In the genomic region with DNA sequence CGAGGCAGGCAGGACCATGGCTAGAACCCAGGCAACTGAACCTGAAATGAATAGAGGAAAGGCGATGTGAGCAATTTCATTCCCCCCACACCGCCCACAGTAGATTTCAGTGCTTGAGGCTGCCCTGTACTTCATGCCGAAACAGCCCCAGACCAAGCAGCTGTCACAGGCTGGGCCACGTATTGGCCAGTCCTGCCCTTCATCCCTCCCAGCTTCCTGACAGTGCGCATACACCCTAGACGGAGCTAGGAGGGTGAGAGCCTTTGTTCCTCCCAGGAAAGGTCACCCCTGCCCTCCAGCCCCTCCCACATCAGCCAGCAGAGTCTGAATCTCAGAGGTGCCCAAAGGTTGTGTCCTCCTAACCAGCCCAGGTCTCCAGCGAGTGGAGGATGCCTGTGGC, we compare ENCODE assay signal across 1 cellular context.
TF ChIP-seq lines count a peak whose summit lies in the region.

No MANE protein-coding gene starts in this region.

TF ChIP-seq in GM23338, 12 proteins besides CTCF, POLR2A, EP300 and RAD21 (continued from another document):
- TF ChIP-seq, protein P1, sequence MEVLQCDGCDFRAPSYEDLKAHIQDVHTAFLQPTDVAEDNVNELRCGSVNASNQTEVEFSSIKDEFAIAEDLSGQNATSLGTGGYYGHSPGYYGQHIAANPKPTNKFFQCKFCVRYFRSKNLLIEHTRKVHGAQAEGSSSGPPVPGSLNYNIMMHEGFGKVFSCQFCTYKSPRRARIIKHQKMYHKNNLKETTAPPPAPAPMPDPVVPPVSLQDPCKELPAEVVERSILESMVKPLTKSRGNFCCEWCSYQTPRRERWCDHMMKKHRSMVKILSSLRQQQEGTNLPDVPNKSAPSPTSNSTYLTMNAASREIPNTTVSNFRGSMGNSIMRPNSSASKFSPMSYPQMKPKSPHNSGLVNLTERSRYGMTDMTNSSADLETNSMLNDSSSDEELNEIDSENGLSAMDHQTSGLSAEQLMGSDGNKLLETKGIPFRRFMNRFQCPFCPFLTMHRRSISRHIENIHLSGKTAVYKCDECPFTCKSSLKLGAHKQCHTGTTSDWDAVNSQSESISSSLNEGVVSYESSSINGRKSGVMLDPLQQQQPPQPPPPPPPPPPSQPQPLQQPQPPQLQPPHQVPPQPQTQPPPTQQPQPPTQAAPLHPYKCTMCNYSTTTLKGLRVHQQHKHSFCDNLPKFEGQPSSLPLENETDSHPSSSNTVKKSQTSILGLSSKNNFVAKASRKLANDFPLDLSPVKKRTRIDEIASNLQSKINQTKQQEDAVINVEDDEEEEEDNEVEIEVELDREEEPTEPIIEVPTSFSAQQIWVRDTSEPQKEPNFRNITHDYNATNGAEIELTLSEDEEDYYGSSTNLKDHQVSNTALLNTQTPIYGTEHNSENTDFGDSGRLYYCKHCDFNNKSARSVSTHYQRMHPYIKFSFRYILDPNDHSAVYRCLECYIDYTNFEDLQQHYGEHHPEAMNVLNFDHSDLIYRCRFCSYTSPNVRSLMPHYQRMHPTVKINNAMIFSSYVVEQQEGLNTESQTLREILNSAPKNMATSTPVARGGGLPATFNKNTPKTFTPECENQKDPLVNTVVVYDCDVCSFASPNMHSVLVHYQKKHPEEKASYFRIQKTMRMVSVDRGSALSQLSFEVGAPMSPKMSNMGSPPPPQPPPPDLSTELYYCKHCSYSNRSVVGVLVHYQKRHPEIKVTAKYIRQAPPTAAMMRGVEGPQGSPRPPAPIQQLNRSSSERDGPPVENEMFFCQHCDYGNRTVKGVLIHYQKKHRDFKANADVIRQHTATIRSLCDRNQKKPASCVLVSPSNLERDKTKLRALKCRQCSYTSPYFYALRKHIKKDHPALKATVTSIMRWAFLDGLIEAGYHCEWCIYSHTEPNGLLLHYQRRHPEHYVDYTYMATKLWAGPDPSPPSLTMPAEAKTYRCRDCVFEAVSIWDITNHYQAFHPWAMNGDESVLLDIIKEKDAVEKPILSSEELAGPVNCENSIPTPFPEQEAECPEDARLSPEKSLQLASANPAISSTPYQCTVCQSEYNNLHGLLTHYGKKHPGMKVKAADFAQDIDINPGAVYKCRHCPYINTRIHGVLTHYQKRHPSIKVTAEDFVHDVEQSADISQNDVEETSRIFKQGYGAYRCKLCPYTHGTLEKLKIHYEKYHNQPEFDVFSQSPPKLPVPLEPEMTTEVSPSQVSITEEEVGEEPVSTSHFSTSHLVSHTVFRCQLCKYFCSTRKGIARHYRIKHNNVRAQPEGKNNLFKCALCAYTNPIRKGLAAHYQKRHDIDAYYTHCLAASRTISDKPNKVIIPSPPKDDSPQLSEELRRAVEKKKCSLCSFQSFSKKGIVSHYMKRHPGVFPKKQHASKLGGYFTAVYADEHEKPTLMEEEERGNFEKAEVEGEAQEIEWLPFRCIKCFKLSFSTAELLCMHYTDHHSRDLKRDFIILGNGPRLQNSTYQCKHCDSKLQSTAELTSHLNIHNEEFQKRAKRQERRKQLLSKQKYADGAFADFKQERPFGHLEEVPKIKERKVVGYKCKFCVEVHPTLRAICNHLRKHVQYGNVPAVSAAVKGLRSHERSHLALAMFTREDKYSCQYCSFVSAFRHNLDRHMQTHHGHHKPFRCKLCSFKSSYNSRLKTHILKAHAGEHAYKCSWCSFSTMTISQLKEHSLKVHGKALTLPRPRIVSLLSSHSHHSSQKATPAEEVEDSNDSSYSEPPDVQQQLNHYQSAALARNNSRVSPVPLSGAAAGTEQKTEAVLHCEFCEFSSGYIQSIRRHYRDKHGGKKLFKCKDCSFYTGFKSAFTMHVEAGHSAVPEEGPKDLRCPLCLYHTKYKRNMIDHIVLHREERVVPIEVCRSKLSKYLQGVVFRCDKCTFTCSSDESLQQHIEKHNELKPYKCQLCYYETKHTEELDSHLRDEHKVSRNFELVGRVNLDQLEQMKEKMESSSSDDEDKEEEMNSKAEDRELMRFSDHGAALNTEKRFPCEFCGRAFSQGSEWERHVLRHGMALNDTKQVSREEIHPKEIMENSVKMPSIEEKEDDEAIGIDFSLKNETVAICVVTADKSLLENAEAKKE (CRISPR knock-in tag; IDR thresholded peaks at IDR 0.05) = no peak
